8 cellular contexts compared by ENCODE assay signal in genomic region chr15:101006931-101007687, GRCh38.
DNase-seq lines count a peak whose midpoint lies in the region; ATAC-seq, FAIRE-seq and TF ChIP-seq lines count a peak whose summit lies in the region.

No MANE protein-coding gene starts in this region.

- no peaks in the 10 kb centered on the region for H3K27me3 ChIP-seq in bronchial epithelial cell (ENCODE audit: control insufficient read depth, insufficient read depth, low read length)

- ATAC-seq in HG02763 (IDR thresholded peaks at IDR 0.05; ENCODE audit: unreplicated experiment) (peak; percentile 50), GM19328 (IDR thresholded peaks at IDR 0.05; ENCODE audit: unreplicated experiment) (no peak)

- peak; percentile 91 for DNase-seq in ELF-1 (ENCODE audit: low read depth, low spot score)
- peak; percentile 52 for DNase-seq in NCI-H2196 (lab: John Stamatoyannopoulos, UW; ENCODE audit: unreplicated experiment)
- DNase-seq in bronchial epithelial cell (ENCODE audit: low read depth) = peak; percentile 62
- DNase-seq in iris pigment epithelial cell (ENCODE audit: low read depth) = peak; percentile 65
- peak; percentile 65 for DNase-seq in stimulated activated CD4-positive, alpha-beta T cell treated with anti-CD3 and anti-CD28 coated beads, Interleukin-12 subunit alpha, Interleukin-12 subunit beta, amount 100 ng/mL, for 4 hours

- H3K4me3 ChIP-seq in WI38 (ENCODE audit: low read depth, low read length) (no peak overlapping the region), bronchial epithelial cell (ENCODE audit: low read depth, low read length) (no peak overlapping the region)

- peak; percentile 82 for TF ChIP-seq CTCF in WI38 (IDR thresholded peaks at IDR 0.05; ENCODE audit: low read depth, low read length)
- peak; percentile 92 for TF ChIP-seq CTCF in bronchial epithelial cell (IDR thresholded peaks at IDR 0.05; ENCODE audit: insufficient read depth, low read length, severe bottlenecking)

- peaks cover 6% of the 10 kb centered on the region for H3K36me3 ChIP-seq in bronchial epithelial cell (ENCODE audit: control insufficient read depth, insufficient read depth, low read length)

- no peak for FAIRE-seq in bronchial epithelial cell (lab: Jason Lieb, UNC)
